In genomic region chr19:11435833-11436313, GRCh38 we compare ENCODE assay signal across 1 cellular context.
TF ChIP-seq lines count a peak whose summit lies in the region.

No MANE protein-coding gene starts in this region.

TF ChIP-seq in GM23338, 12 proteins besides CTCF, POLR2A, EP300 and RAD21 (continued from another document):
- TF ChIP-seq REST (IDR thresholded peaks at IDR 0.05; ENCODE audit: unreplicated experiment) (no peak), EZH2 (IDR thresholded peaks at IDR 0.05; ENCODE audit: low read depth, unreplicated experiment) (no peak), CREB1 (CRISPR knock-in tag; IDR thresholded peaks at IDR 0.05; ENCODE audit: low read depth) (no peak), ZNF114 (CRISPR knock-in tag; IDR thresholded peaks at IDR 0.05) (no peak), ZNF462 (CRISPR knock-in tag; IDR thresholded peaks at IDR 0.05) (no peak), ZNF331 (CRISPR knock-in tag; IDR thresholded peaks at IDR 0.05; ENCODE audit: low read depth) (no peak), JUNB (IDR thresholded peaks at IDR 0.05; ENCODE audit: unreplicated experiment) (no peak)
